In genomic region chr15:57033715-57034439, GRCh38 we compare ENCODE assay signal across 2 cellular contexts.
TF ChIP-seq lines count a peak whose summit lies in the region.

No MANE protein-coding gene starts in this region.

TF ChIP-seq in A549, 52 proteins besides CTCF, POLR2A, EP300 and RAD21:
- no peak for TF ChIP-seq KDM5A (IDR thresholded peaks at IDR 0.05)
- TF ChIP-seq CBX2 (IDR thresholded peaks at IDR 0.05; ENCODE audit: borderline replicate concordance, low read depth), result no peak
- TF ChIP-seq PBX3 (IDR thresholded peaks at IDR 0.05), result no peak
- TF ChIP-seq EHMT2 (IDR thresholded peaks at IDR 0.05; ENCODE audit: low read depth), result no peak
- TF ChIP-seq HOXA7 (CRISPR knock-in tag; IDR thresholded peaks at IDR 0.05), result no peak
- TF ChIP-seq CHD2 (IDR thresholded peaks at IDR 0.05; ENCODE audit: low read length, partially characterized antibody), result no peak
- TF ChIP-seq MAX (IDR thresholded peaks at IDR 0.05), result no peak
- TF ChIP-seq RFX5 (IDR thresholded peaks at IDR 0.05), result no peak
- no peak for TF ChIP-seq SREBF2 (IDR thresholded peaks at IDR 0.05)
- TF ChIP-seq ESRRA (IDR thresholded peaks at IDR 0.05; ENCODE audit: borderline replicate concordance, low read length), result no peak
- TF ChIP-seq ZNF302 (CRISPR knock-in tag; IDR thresholded peaks at IDR 0.05), result no peak
- no peak for TF ChIP-seq PHF8 (IDR thresholded peaks at IDR 0.05; ENCODE audit: borderline replicate concordance, low read depth)
- no peak for TF ChIP-seq NR3C1 (IDR thresholded peaks at IDR 0.05)
- TF ChIP-seq NFE2L2 (conservative IDR thresholded peaks at IDR 0.05; ENCODE audit: low read length), result no peak
- no peak for TF ChIP-seq BHLHE40 (IDR thresholded peaks at IDR 0.05; ENCODE audit: low read depth, low read length)
- no peak for TF ChIP-seq TP53 (CRISPR knock-in tag; IDR thresholded peaks at IDR 0.05)

TF ChIP-seq in IMR-90, 13 proteins besides CTCF, POLR2A, EP300 and RAD21:
- no peak for TF ChIP-seq RFX5 (IDR thresholded peaks at IDR 0.05; ENCODE audit: low read depth, low read length)
- no peak for TF ChIP-seq FOS (IDR thresholded peaks at IDR 0.05; ENCODE audit: low read depth, low read length)
- no peak for TF ChIP-seq RCOR1 (IDR thresholded peaks at IDR 0.05; ENCODE audit: insufficient replicate concordance, low read length)
- no peak for TF ChIP-seq NFE2L2 (IDR thresholded peaks at IDR 0.05; ENCODE audit: low read depth, low read length)
- no peak for TF ChIP-seq SMC3 (IDR thresholded peaks at IDR 0.05; ENCODE audit: low read depth, low read length)
- no peak for TF ChIP-seq USF2 (IDR thresholded peaks at IDR 0.05; ENCODE audit: low read depth, low read length)
- no peak for TF ChIP-seq MAZ (IDR thresholded peaks at IDR 0.05; ENCODE audit: borderline replicate concordance, low read depth, low read length)
- TF ChIP-seq CEBPB (IDR thresholded peaks at IDR 0.05; ENCODE audit: low read depth, low read length), result no peak
- TF ChIP-seq BHLHE40 (IDR thresholded peaks at IDR 0.05; ENCODE audit: low read depth, low read length), result no peak
- no peak for TF ChIP-seq CHD1 (IDR thresholded peaks at IDR 0.05; ENCODE audit: low read depth, low read length)
